Comparison of ENCODE assay signal across 8 cellular contexts in the genomic region with DNA sequence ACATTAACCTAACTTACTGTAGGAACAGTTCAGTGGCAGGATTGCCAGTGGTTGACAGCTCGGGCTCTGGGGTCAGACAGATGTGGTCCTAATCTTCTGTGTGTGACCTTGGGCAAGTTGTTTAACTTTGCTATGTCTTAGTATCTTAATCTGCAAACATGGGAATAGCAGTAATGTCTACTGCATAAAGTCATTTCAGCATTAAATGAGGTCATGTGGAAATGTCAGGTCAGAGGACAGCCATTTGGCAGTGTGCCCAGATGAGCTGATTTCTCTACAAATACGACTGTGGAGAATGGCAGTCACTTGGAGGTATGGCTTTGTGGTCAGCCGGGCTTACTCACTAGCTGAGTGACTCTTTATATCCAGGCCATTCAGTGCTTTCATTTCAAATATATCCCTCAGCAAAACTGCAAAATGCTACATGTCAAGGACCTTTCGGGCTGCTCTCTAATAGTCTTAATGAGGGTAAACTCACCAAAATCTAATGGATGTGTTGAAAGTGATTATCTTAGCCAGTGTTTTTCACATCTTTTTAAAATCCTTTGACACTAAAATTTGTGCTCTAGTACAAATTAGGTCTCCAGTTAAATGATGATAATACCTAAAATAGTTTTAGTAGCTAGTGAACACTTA.
DNase-seq lines count a peak whose midpoint lies in the region; ATAC-seq lines count a peak whose summit lies in the region.

No MANE protein-coding gene starts in this region.

- intact Hi-C loops in Right ventricle myocardium superior (cut with DNase I) = no loop called here

- peaks cover 7% of the 10 kb centered on the region for H3K4me1 Mint-ChIP-seq in activated T-cell treated with anti-CD3 and anti-CD28 coated beads, Interleukin-2, amount 50 U/mL, for 4 hours (ENCODE audit: low read depth)

- peaks cover 67% of the 10 kb centered on the region for H3K4me1 ChIP-seq in ACC112 (ENCODE audit: control insufficient read depth, insufficient read depth, low read length, unreplicated experiment)

- no peaks in the 10 kb centered on the region for H3K27me3 Mint-ChIP-seq in activated T-cell treated with anti-CD3 and anti-CD28 coated beads, Interleukin-2, amount 50 U/mL, for 4 hours (ENCODE audit: low read depth)

- H3K36me3 Mint-ChIP-seq in activated T-cell treated with anti-CD3 and anti-CD28 coated beads, Interleukin-2, amount 50 U/mL, for 4 hours (ENCODE audit: insufficient read depth) = peaks cover 1% of the 10 kb centered on the region

- no peak overlapping the region for H3K4me3 Mint-ChIP-seq in activated T-cell treated with anti-CD3 and anti-CD28 coated beads, Interleukin-2, amount 50 U/mL, for 4 hours

- H3K4me3 ChIP-seq in ACC112 (ENCODE audit: low read depth, low read length) = peak overlapping the region; percentile 50

- H3K9me3 Mint-ChIP-seq in activated T-cell treated with anti-CD3 and anti-CD28 coated beads, Interleukin-2, amount 50 U/mL, for 4 hours = no peaks in the 10 kb centered on the region

- no peaks in the 10 kb centered on the region for H3K27me3 ChIP-seq in ACC112 (ENCODE audit: insufficient read depth, low read length)

- H3K27ac ChIP-seq in ACC112 (ENCODE audit: low read depth, low read length) = peak overlapping the region; percentile 85

- DNase-seq in NCI-H69 (lab: John Stamatoyannopoulos, UW) = peak; percentile 96
- DNase-seq in activated T-cell treated with anti-CD3 and anti-CD28 coated beads, Interleukin-2, amount 50 U/mL, for 4 hours = peak; percentile 42
- peak; percentile 71 for DNase-seq in Right ventricle myocardium superior
- peak; percentile 85 for DNase-seq in stimulated activated CD4-positive, alpha-beta T cell treated with anti-CD3 and anti-CD28 coated beads, Interleukin-1b, Interleukin-23, amount 100 ng/mL, for 48 hours
- no peak for DNase-seq in GM19240 (ENCODE audit: insufficient read length, low spot score)

- ATAC-seq in GM18520 (IDR thresholded peaks at IDR 0.05; ENCODE audit: unreplicated experiment) (peak; percentile 84), HG03060 (IDR thresholded peaks at IDR 0.05; ENCODE audit: low read depth, unreplicated experiment) (peak; percentile 88), Right ventricle myocardium superior (ENCODE audit: poor library complexity) (peak; percentile 71)
- ATAC-seq in activated T-cell treated with anti-CD3 and anti-CD28 coated beads, Interleukin-2, amount 50 U/mL, for 4 hours = peak; percentile 95 to 97

- peaks cover 3% of the 10 kb centered on the region for H3K79me2 ChIP-seq in ACC112 (ENCODE audit: control insufficient read depth, insufficient read depth, low read length, unreplicated experiment)

- H2AFZ ChIP-seq in ACC112 (ENCODE audit: low read length, unreplicated experiment) = no peak overlapping the region

- no peaks in the 10 kb centered on the region for H3K36me3 ChIP-seq in ACC112 (ENCODE audit: insufficient read depth, low read length)
